In genomic region chr6:169752074-169752623, GRCh38 we compare ENCODE assay signal across 1 cellular context.
TF ChIP-seq lines count a peak whose summit lies in the region.

No MANE protein-coding gene starts in this region.

TF ChIP-seq in K562, 482 proteins besides CTCF, POLR2A, EP300 and RAD21 (continued from another document and continues in another):
- TF ChIP-seq ZNF407 (IDR thresholded peaks at IDR 0.05; ENCODE audit: low read depth) (no peak), GATA2 (CRISPR knock-in tag; IDR thresholded peaks at IDR 0.05) (peak; percentile 47; the same call in 1 of the 2 replicates), SMAD4 (CRISPR knock-in tag; conservative IDR thresholded peaks at IDR 0.05) (no peak), SETDB1 (IDR thresholded peaks at IDR 0.05; ENCODE audit: low read length) (no peak), HNRNPK (IDR thresholded peaks at IDR 0.05; ENCODE audit: low read depth, low read length, poor library complexity, severe bottlenecking) (no peak), CUX1 (CRISPR knock-in tag; IDR thresholded peaks at IDR 0.05) (no peak), RREB1 (CRISPR knock-in tag; IDR thresholded peaks at IDR 0.05) (0 out of 2 replicates have a peak, but pooled peaks have one; percentile 7), ZNF431 (CRISPR knock-in tag; IDR thresholded peaks at IDR 0.05) (0 out of 2 replicates have a peak, but pooled peaks have one; percentile 35), GABPB1 (CRISPR knock-in tag; IDR thresholded peaks at IDR 0.05) (no peak), HDAC2 (IDR thresholded peaks at IDR 0.05) (0 out of 2 replicates have a peak, but pooled peaks have one; percentile 20), ZNF212 (CRISPR knock-in tag; IDR thresholded peaks at IDR 0.05) (no peak), MCM7 (IDR thresholded peaks at IDR 0.05) (no peak), CBX2 (IDR thresholded peaks at IDR 0.05; ENCODE audit: insufficient read depth, low read length, poor library complexity, severe bottlenecking) (no peak), ZNF449 (CRISPR knock-in tag; IDR thresholded peaks at IDR 0.05) (no peak), SMARCE1 (IDR thresholded peaks at IDR 0.05) (peak; percentile 54; the same call in 1 of the 2 replicates), ZSCAN29 (IDR thresholded peaks at IDR 0.05) (no peak), ZNF75A (CRISPR knock-in tag; IDR thresholded peaks at IDR 0.05) (0 out of 2 replicates have a peak, but pooled peaks have one; percentile 19), ZNF77 (CRISPR knock-in tag; IDR thresholded peaks at IDR 0.05) (no peak), ZFP36 (IDR thresholded peaks at IDR 0.05; ENCODE audit: low read depth, low read length, partially characterized antibody) (no peak), ZNF644 (tag; IDR thresholded peaks at IDR 0.05; ENCODE audit: low read depth) (peak; percentile 55), ZKSCAN3 (CRISPR knock-in tag; IDR thresholded peaks at IDR 0.05) (no peak), ETS2 (tag; IDR thresholded peaks at IDR 0.05; ENCODE audit: borderline replicate concordance, poor library complexity, severe bottlenecking) (no peak)
